In the genomic region with DNA sequence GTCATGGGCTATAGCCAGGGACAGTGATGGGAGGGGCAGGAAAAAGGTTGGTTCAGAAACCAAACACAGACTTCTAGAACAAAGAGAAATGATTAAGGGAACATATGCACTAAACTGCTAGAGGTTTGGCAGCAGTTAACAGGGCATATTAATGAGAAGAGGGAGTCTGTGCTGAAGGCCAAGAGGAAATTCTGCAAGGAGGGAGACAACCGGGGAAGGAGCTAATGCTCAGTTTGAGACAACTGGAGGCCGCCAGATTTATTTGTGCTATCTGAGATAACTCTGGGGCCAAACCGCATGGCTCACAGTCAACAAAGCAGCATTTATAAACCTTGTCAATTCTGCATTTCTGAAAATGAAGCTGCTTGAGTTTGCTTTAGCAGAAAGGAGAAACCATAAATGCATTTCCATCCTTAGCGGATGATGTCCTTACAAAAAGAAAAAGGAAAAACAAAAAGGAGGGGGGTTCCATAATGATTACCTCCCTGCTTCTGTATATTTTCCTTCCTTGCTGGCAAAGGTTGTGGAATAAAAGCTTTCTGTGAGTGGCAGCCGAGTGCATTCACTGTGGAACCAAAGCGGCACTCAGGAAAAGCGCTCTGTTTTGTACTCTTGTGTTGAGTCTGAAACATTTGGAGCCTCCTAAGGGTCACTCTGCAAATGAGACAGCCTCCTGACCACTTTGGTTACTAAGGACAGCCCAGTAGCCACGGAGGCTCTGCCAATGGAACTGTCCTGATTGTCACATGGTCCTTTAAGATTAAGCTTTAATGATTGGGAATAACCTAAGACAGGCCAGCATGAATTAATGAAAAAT, we compare ENCODE assay signal across 1 cellular context.
TF ChIP-seq lines count a peak whose summit lies in the region.

No MANE protein-coding gene starts in this region.

TF ChIP-seq in endothelial cell of umbilical vein, 7 proteins besides CTCF, POLR2A, EP300 and RAD21:
- no peak for TF ChIP-seq POLR2AphosphoS5 (IDR thresholded peaks at IDR 0.05; ENCODE audit: insufficient read depth, low read depth, low read length)
- no peak for TF ChIP-seq MYC (IDR thresholded peaks at IDR 0.05; ENCODE audit: low read depth, low read length)
- TF ChIP-seq EZH2 (IDR thresholded peaks at IDR 0.05; ENCODE audit: borderline replicate concordance, low read depth, low read length, severe bottlenecking), result no peak
- no peak for TF ChIP-seq JUN (IDR thresholded peaks at IDR 0.05; ENCODE audit: borderline replicate concordance, insufficient read depth, insufficient read length, low read depth)
- no peak for TF ChIP-seq FOS (IDR thresholded peaks at IDR 0.05; ENCODE audit: borderline replicate concordance, insufficient read depth, low read length)
- TF ChIP-seq GATA2 (IDR thresholded peaks at IDR 0.05; ENCODE audit: insufficient read depth, insufficient read length, low read depth, low read length), result no peak
- TF ChIP-seq, protein P1, sequence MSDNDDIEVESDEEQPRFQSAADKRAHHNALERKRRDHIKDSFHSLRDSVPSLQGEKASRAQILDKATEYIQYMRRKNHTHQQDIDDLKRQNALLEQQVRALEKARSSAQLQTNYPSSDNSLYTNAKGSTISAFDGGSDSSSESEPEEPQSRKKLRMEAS (IDR thresholded peaks at IDR 0.05; ENCODE audit: insufficient read depth, insufficient read length), result no peak
TF ChIP-seq in endothelial cell of umbilical vein: peak in this region for 0.
